ENCODE assay signal across 20 cellular contexts in genomic region chr6:147176795-147177194, GRCh38. TPM values are rescaled to one million over a fixed set of nuclear protein-coding genes. Genes with fewer than 3 reads are reported as not detected.
A peak's percentile ranks its signal among the peaks of the same experiment; 100 is the strongest.
DNase-seq lines count a peak whose midpoint lies in the region; ATAC-seq, FAIRE-seq and TF ChIP-seq lines count a peak whose summit lies in the region.
"Had no signal": no experiment of that assay in that cellular context is flagged by ENCODE, and none has a peak within 500 bp of the region (broad histone marks: within the 10 kb centered on the region; RNA-seq: fewer than 3 reads in every experiment).

No MANE protein-coding gene starts in this region.

- no peak overlapping the region for H2AK5ac ChIP-seq in trophoblast cell (ENCODE audit: low read length)

- no peak overlapping the region for H4K91ac ChIP-seq in trophoblast cell (ENCODE audit: low read depth, low read length)

- FAIRE-seq in endothelial cell of umbilical vein (lab: Jason Lieb, UNC): peak; percentile 12
- FAIRE-seq: GM12878 had no signal

- H3K79me2 ChIP-seq in GM23338 (replicated peaks; ENCODE audit: insufficient read depth) (no peaks in the 10 kb centered on the region), endothelial cell of umbilical vein (ENCODE audit: control insufficient read depth, insufficient read depth, low read length) (no peaks in the 10 kb centered on the region), trophoblast cell (ENCODE audit: control insufficient read depth, insufficient read depth, low read length, poor library complexity) (no peaks in the 10 kb centered on the region)

- DNase-seq in GM23338 (ENCODE audit: low spot score): peak; percentile 32
- DNase-seq in NCI-H526 (lab: John Stamatoyannopoulos, UW): peak; percentile 88 to 90
- no peak for DNase-seq in endothelial cell of umbilical vein (ENCODE audit: low read depth, low spot score)
- DNase-seq in trophoblast cell: peak; percentile 18 to 50
- no peak for DNase-seq in NCI-H1417 treated with DMSO at 0.1 percent for 48 hours (lab: John Stamatoyannopoulos, UW)
- no peak for DNase-seq in EL
- DNase-seq in activated CD8-positive, alpha-beta memory T cell treated with anti-CD3 and anti-CD28 coated beads, Interleukin-2, amount 50 U/mL, for 48 hours: no peak
- DNase-seq: CD4-positive, CD25-positive, alpha-beta regulatory T cell; DMS79; NCI-H1105; NCI-H1694 treated with DMSO at 0.1 percent for 48 hours; NCI-H2081 treated with DMSO at 0.1 percent for 48 hours; NCI-H446 treated with DMSO at 0.1 percent for 48 hours; NCI-H82; Peyer's patch; SJCRH30; T-cell had no signal

- H4K8ac ChIP-seq in trophoblast cell (ENCODE audit: low read depth, low read length): no peak overlapping the region

- H3K9me3 Mint-ChIP-seq in GM23338: no peaks in the 10 kb centered on the region
- H3K9me3 Mint-ChIP-seq: CD4-positive, CD25-positive, alpha-beta regulatory T cell; IgD-negative memory B cell; T-cell had no signal

- H3K27ac ChIP-seq in GM23338 (ENCODE audit: low read depth): no peak overlapping the region
- no peak overlapping the region for H3K27ac ChIP-seq in endothelial cell of umbilical vein (ENCODE audit: insufficient read depth, low read depth, low read length)
- H3K27ac ChIP-seq in trophoblast cell (ENCODE audit: low read depth, low read length): no peak overlapping the region
- H3K27ac ChIP-seq: Peyer's patch, SJCRH30 had no signal

- H3K4me3 ChIP-seq in GM23338 (no peak overlapping the region), endothelial cell of umbilical vein (replicated peaks in 1 of 3; ENCODE audit: insufficient read depth in 1 of 3, low read depth in 1 of 3, low read length in 3 of 3) (no peak overlapping the region), trophoblast cell (ENCODE audit: low read depth, low read length) (no peak overlapping the region)
- H3K4me3 ChIP-seq: GM12878, Peyer's patch, SJCRH30 had no signal

- H2BK120ac ChIP-seq in trophoblast cell (ENCODE audit: insufficient read depth, low read length, poor library complexity): no peak overlapping the region

- H3K4me2 ChIP-seq in GM23338: no peak overlapping the region; the same call in 1 of the 2 replicates
- no peak overlapping the region for H3K4me2 ChIP-seq in endothelial cell of umbilical vein (ENCODE audit: insufficient read depth, low read length)
- no peak overlapping the region for H3K4me2 ChIP-seq in trophoblast cell (ENCODE audit: low read length)

- no peak overlapping the region for H3K14ac ChIP-seq in trophoblast cell (ENCODE audit: low read length)

- H2BK5ac ChIP-seq in trophoblast cell (ENCODE audit: low read depth, low read length, poor library complexity): no peak overlapping the region

- no CpG with 5 or more reads among the region's 1 CpG for WGBS in trophoblast cell (ENCODE audit: extremely low coverage, insufficient coverage, insufficient read length)

- no peaks in the 10 kb centered on the region for H3F3A ChIP-seq in GM23338 (replicated peaks; ENCODE audit: low read depth)

- no peaks in the 10 kb centered on the region for H4K20me1 ChIP-seq in GM23338 (replicated peaks; ENCODE audit: insufficient read depth)
- H4K20me1 ChIP-seq in endothelial cell of umbilical vein (replicated peaks; ENCODE audit: control insufficient read depth, extremely low read depth, insufficient read depth, low read length): no peaks in the 10 kb centered on the region

- H3K27me3 Mint-ChIP-seq in GM23338 (ENCODE audit: insufficient read depth, low read depth, poor library complexity): peaks cover 2% of the 10 kb centered on the region
- H3K27me3 Mint-ChIP-seq: IgD-negative memory B cell, T-cell had no signal

- H3K36me3 Mint-ChIP-seq in GM23338 (ENCODE audit: low read depth): no peaks in the 10 kb centered on the region
- H3K36me3 Mint-ChIP-seq: CD4-positive, CD25-positive, alpha-beta regulatory T cell; T-cell had no signal

- H3K27ac Mint-ChIP-seq in GM23338: no peak overlapping the region; the same call in 1 of the 2 replicates
- H3K27ac Mint-ChIP-seq: CD4-positive, CD25-positive, alpha-beta regulatory T cell; IgD-negative memory B cell; T-cell had no signal

- POLR2A ChIA-PET in endothelial cell of umbilical vein (lab: Charles Lee): no interaction called here

- peak; percentile 47 for ATAC-seq in GM23338
- ATAC-seq: GM12878, HCT116, T-cell had no signal

- H3K36me3 ChIP-seq in GM23338 (ENCODE audit: insufficient read depth): no peaks in the 10 kb centered on the region
- H3K36me3 ChIP-seq in endothelial cell of umbilical vein (ENCODE audit: control insufficient read depth in 2 of 2, extremely low read depth in 1 of 2, insufficient read depth in 2 of 2, low read length in 2 of 2): no peaks in the 10 kb centered on the region
- no peaks in the 10 kb centered on the region for H3K36me3 ChIP-seq in trophoblast cell (ENCODE audit: control insufficient read depth in 1 of 2, insufficient read depth in 2 of 2, low read length in 2 of 2)
- H3K36me3 ChIP-seq: Peyer's patch, SJCRH30 had no signal

- H2AFZ ChIP-seq in GM23338 (no peak overlapping the region), endothelial cell of umbilical vein (ENCODE audit: low read depth, low read length) (no peak overlapping the region), trophoblast cell (ENCODE audit: insufficient read depth, low read length, poor library complexity) (no peak overlapping the region)

- intact Hi-C loops in endothelial cell of umbilical vein (cut with micrococcal nuclease): no loop called here

- no peak overlapping the region for H3K4me3 Mint-ChIP-seq in GM23338
- H3K4me3 Mint-ChIP-seq: CD4-positive, CD25-positive, alpha-beta regulatory T cell; IgD-negative memory B cell; T-cell had no signal

- TF ChIP-seq CTCF in GM23338 (conservative IDR thresholded peaks at IDR 0.05; ENCODE audit: low read depth in 2 of 2) (no peak), endothelial cell of umbilical vein (IDR thresholded peaks at IDR 0.05; ENCODE audit: extremely low read depth in 1 of 2, insufficient read depth in 1 of 2, low read depth in 1 of 2, low read length in 2 of 2) (no peak)

- H3K9me1 ChIP-seq in endothelial cell of umbilical vein (replicated peaks; ENCODE audit: control insufficient read depth, extremely low read depth, insufficient read depth, low read length): no peaks in the 10 kb centered on the region

- no TSS peak for BruUV-seq in endothelial cell of umbilical vein (replicated peaks; lab: Mats Ljungman, UMichigan)

- TF ChIP-seq POLR2A in endothelial cell of umbilical vein (IDR thresholded peaks at IDR 0.05; ENCODE audit: low read depth, low read length): no peak

- peaks cover 10% of the 10 kb centered on the region; the same call in 2 of the 3 replicates for H3K4me1 Mint-ChIP-seq in GM23338
- H3K4me1 Mint-ChIP-seq: CD4-positive, CD25-positive, alpha-beta regulatory T cell; IgD-negative memory B cell; T-cell had no signal

- no peak overlapping the region for H4K12ac ChIP-seq in trophoblast cell (ENCODE audit: low read depth, low read length)

- H3K79me1 ChIP-seq in trophoblast cell (ENCODE audit: low read length): no peaks in the 10 kb centered on the region

- H3K9me3 ChIP-seq in endothelial cell of umbilical vein (replicated peaks; ENCODE audit: control insufficient read depth, insufficient read depth, low read length) (no peaks in the 10 kb centered on the region), trophoblast cell (ENCODE audit: insufficient read depth, low read depth, low read length) (no peaks in the 10 kb centered on the region)
- H3K9me3 ChIP-seq: Peyer's patch, SJCRH30 had no signal

- H3K18ac ChIP-seq in trophoblast cell (ENCODE audit: low read length): no peak overlapping the region

- no peaks in the 10 kb centered on the region for H3K9me2 ChIP-seq in GM23338 (ENCODE audit: insufficient read depth)

- no peak overlapping the region for H3K4ac ChIP-seq in trophoblast cell (ENCODE audit: low read depth, low read length)

- H3K9ac ChIP-seq in endothelial cell of umbilical vein (replicated peaks; ENCODE audit: extremely low read depth, insufficient read depth, low read length) (no peak overlapping the region), trophoblast cell (ENCODE audit: low read length) (no peak overlapping the region)

- no peak overlapping the region for H3K23ac ChIP-seq in trophoblast cell (ENCODE audit: low read length)

- no peaks in the 10 kb centered on the region for H3K27me3 ChIP-seq in GM23338 (ENCODE audit: insufficient read depth)
- no peaks in the 10 kb centered on the region for H3K27me3 ChIP-seq in endothelial cell of umbilical vein (ENCODE audit: control insufficient read depth in 2 of 2, insufficient read depth in 2 of 2, low read length in 2 of 2)
- H3K27me3 ChIP-seq in trophoblast cell (ENCODE audit: insufficient read depth, low read length): no peaks in the 10 kb centered on the region
- H3K27me3 ChIP-seq: Peyer's patch, SJCRH30 had no signal

- dilution Hi-C loops in endothelial cell of umbilical vein (cut with MboI; ENCODE audit: extremely low pct_ligation_motif_present, low sequenced_read_pairs): no loop called here

- CTCF ChIA-PET in endothelial cell of umbilical vein (lab: Charles Lee): interaction anchor here (0.7 kb wide), 1 partner anchor 190 kb away, joined by 3 read pairs; no protein-coding TSS in a partner anchor

- no peak overlapping the region for H2BK12ac ChIP-seq in trophoblast cell (ENCODE audit: low read length)

- H3K4me1 ChIP-seq in GM23338 (ENCODE audit: insufficient read depth): peaks cover 9% of the 10 kb centered on the region; the same call in 1 of the 2 replicates
- H3K4me1 ChIP-seq in endothelial cell of umbilical vein (ENCODE audit: control insufficient read depth, extremely low read depth, insufficient read depth, low read length): no peaks in the 10 kb centered on the region
- no peaks in the 10 kb centered on the region for H3K4me1 ChIP-seq in trophoblast cell (ENCODE audit: control insufficient read depth in 1 of 2, insufficient read depth in 2 of 2, low read length in 2 of 2)
- H3K4me1 ChIP-seq: Peyer's patch, SJCRH30 had no signal

TF ChIP-seq in GM23338, 12 proteins besides CTCF, POLR2A, EP300 and RAD21 (continues in another document):
- TF ChIP-seq STAT1 (IDR thresholded peaks at IDR 0.05; ENCODE audit: unreplicated experiment): no peak
- no peak for TF ChIP-seq EZH2phosphoT487 (IDR thresholded peaks at IDR 0.05; ENCODE audit: unreplicated experiment)

TF ChIP-seq in endothelial cell of umbilical vein, 7 proteins besides CTCF, POLR2A, EP300 and RAD21:
- no peak for TF ChIP-seq MYC (IDR thresholded peaks at IDR 0.05; ENCODE audit: low read depth, low read length)

RNA-seq across cellular contexts. Expression of gene STXBP5, which starts 27.4 kb away (rescaled TPM):
- total RNA-seq in GM23338 (2014; rRNA removed; shearing (Covaris generic)): 12.9 and 17.8 TPM in 2 replicates
- polyA plus RNA-seq in GM23338 (2016; fragmentation: Nextera tagmentation; extraction: Ambion mirVana): 3.0 and 3.9 TPM in 2 replicates
- 21.8 and 25.0 TPM in 2 replicates for total RNA-seq in endothelial cell of umbilical vein
- polyA plus RNA-seq in endothelial cell of umbilical vein: 4.7 and 7.1 TPM in 2 replicates
- 7.0 and 8.8 TPM in 2 replicates for polyA plus RNA-seq in endothelial cell of umbilical vein (2011; cell fraction: cytosol; rRNA removed)
- 24.8 and 25.0 TPM in 2 replicates for polyA plus RNA-seq in endothelial cell of umbilical vein (2011; cell fraction: nucleus; rRNA removed)
- 11.8 and 16.5 TPM in 2 replicates for polyA plus RNA-seq in endothelial cell of umbilical vein (2012)
- 43.1 and 44.2 TPM in 2 replicates for polyA minus RNA-seq in endothelial cell of umbilical vein
- polyA minus RNA-seq in endothelial cell of umbilical vein (2011; cell fraction: cytosol; rRNA and poly(A)+ RNA removed): 19.0 TPM
- polyA minus RNA-seq in endothelial cell of umbilical vein (2011; cell fraction: nucleus; rRNA and poly(A)+ RNA removed): 96.6 and 124 TPM in 2 replicates
- polyA plus RNA-seq in trophoblast cell (2013): 10.0 and 10.7 TPM in 2 replicates

Comparison
In these comparisons a context has a peak if more than half of its experiments do, and no peak if none do; other contexts are left out.
1. DNase-seq: peak in GM23338 (single experiment), NCI-H526 (2 of 2) and trophoblast cell (2 of 2); none in endothelial cell of umbilical vein (single experiment), NCI-H1417 treated with DMSO at 0.1 percent for 48 hours (single experiment), EL (single experiment) and activated CD8-positive, alpha-beta memory T cell treated with anti-CD3 and anti-CD28 coated beads, Interleukin-2, amount 50 U/mL, for 48 hours (single experiment).